In genomic region chr17:1532836-1533602, GRCh38 we compare ENCODE assay signal across 8 cellular contexts. TPM values are rescaled to one million over a fixed set of nuclear protein-coding genes. Genes with fewer than 3 reads are reported as not detected.
DNase-seq lines count a peak whose midpoint lies in the region; ATAC-seq, FAIRE-seq and TF ChIP-seq lines count a peak whose summit lies in the region.

No MANE protein-coding gene starts in this region.

- ATAC-seq in HG02571 (IDR thresholded peaks at IDR 0.05; ENCODE audit: unreplicated experiment), result no peak

- TF ChIP-seq CTCF in keratinocyte (optimal IDR thresholded peaks at IDR 0.05 in 1 of 3, IDR thresholded peaks at IDR 0.05 in 1 of 3, conservative IDR thresholded peaks at IDR 0.05 in 1 of 3; ENCODE audit: extremely low read depth in 1 of 3, insufficient read depth in 2 of 3, low read length in 3 of 3) (peak in 2 of 3 experiments; percentile 27 to 43), colonic mucosa (IDR thresholded peaks at IDR 0.05) (no peak)

- intact Hi-C loops in colonic mucosa (cut with DNase I), result no loop called here

- no peaks in the 10 kb centered on the region for H3K27me3 ChIP-seq in keratinocyte (ENCODE audit: control insufficient read depth, extremely low read depth, insufficient read depth, low read length)
- no peaks in the 10 kb centered on the region for H3K27me3 ChIP-seq in colonic mucosa

- H3K79me2 ChIP-seq in keratinocyte (ENCODE audit: control insufficient read depth, insufficient read depth, low read length), result no peaks in the 10 kb centered on the region

- no peaks in the 10 kb centered on the region for H3K9me1 ChIP-seq in keratinocyte (ENCODE audit: control insufficient read depth, extremely low read depth, insufficient read depth, low read length)

- no peak overlapping the region for H3K9ac ChIP-seq in keratinocyte (ENCODE audit: control insufficient read depth, extremely low read depth, insufficient read depth, low read length)
- no peak overlapping the region for H3K9ac ChIP-seq in colonic mucosa (ENCODE audit: low read depth in 2 of 2, low read length in 2 of 2)

- dilution Hi-C loops in keratinocyte (cut with MboI; ENCODE audit: extremely low pct_ligation_motif_present, low sequenced_read_pairs), result no loop called here

- H3K36me3 ChIP-seq in keratinocyte (ENCODE audit: control insufficient read depth in 2 of 2, extremely low read depth in 1 of 2, insufficient read depth in 2 of 2, low read length in 2 of 2) (peaks cover 43 to 48% of the 10 kb centered on the region in 2 experiments), colonic mucosa (no peaks in the 10 kb centered on the region)

- no peak overlapping the region for H3K4me3 ChIP-seq in keratinocyte (ENCODE audit: control insufficient read depth in 2 of 3, extremely low read depth in 1 of 3, insufficient read depth in 2 of 3, low read depth in 1 of 3, low read length in 3 of 3)
- H3K4me3 ChIP-seq in colonic mucosa, result no peak overlapping the region

- no peak overlapping the region for H2AFZ ChIP-seq in keratinocyte (ENCODE audit: control insufficient read depth, low read length)

- peak; percentile 19 for DNase-seq in G401 (ENCODE audit: low spot score)
- DNase-seq in NOMO-1 treated with dmso at 0.1 percent for 144 hours (lab: John Stamatoyannopoulos, UW; ENCODE audit: unreplicated experiment), result peak; percentile 53
- DNase-seq in activated naive CD4-positive, alpha-beta T cell treated with Interleukin-2 at 50 U/mL for 16 hours, result peak; percentile 37
- DNase-seq in keratinocyte (ENCODE audit: low read depth, low spot score), result no peak
- no peak for DNase-seq in NCI-H345 treated with DMSO at 0.1 percent for 48 hours (lab: John Stamatoyannopoulos, UW; ENCODE audit: unreplicated experiment)
- no peak for DNase-seq in AG20443 (ENCODE audit: low spot score)
- no peak for DNase-seq in colonic mucosa

- no peaks in the 10 kb centered on the region for H3K9me3 ChIP-seq in keratinocyte (ENCODE audit: control insufficient read depth, low read depth, low read length)
- no peaks in the 10 kb centered on the region for H3K9me3 ChIP-seq in colonic mucosa

- in situ Hi-C loops in G401 (cut with HindIII; ENCODE audit: low sequenced_read_pairs), result no loop called here

- H3K4me1 ChIP-seq in keratinocyte (ENCODE audit: control insufficient read depth, extremely low read depth, insufficient read depth, low read length) (peaks cover 6% of the 10 kb centered on the region), colonic mucosa (no peaks in the 10 kb centered on the region)

- H4K20me1 ChIP-seq in keratinocyte (ENCODE audit: control insufficient read depth, extremely low read depth, insufficient read depth, low read length), result peaks cover 2% of the 10 kb centered on the region

- no peak for FAIRE-seq in keratinocyte (lab: Jason Lieb, UNC)

- no peak overlapping the region for H3K4me2 ChIP-seq in keratinocyte (ENCODE audit: control insufficient read depth, extremely low read depth, insufficient read depth, low read depth, low read length)

- H3K27ac ChIP-seq in keratinocyte (ENCODE audit: control insufficient read depth, insufficient read depth, low read length) (no peak overlapping the region), colonic mucosa (no peak overlapping the region)

RNA-seq across cellular contexts. Expression of gene INPP5K, which starts 16.6 kb away (rescaled TPM):
- 13.6 and 16.4 TPM in 2 replicates for total RNA-seq in G401 (2014; rRNA removed; shearing (Covaris generic))
- 19.9 to 28.0 TPM (median 23.0 TPM) in 3 replicates for polyA plus RNA-seq in keratinocyte
- 14.3 TPM for polyA plus RNA-seq in keratinocyte (2011; ENCODE audit: low read depth)
- polyA plus RNA-seq in keratinocyte (2011; cell fraction: cytosol; rRNA removed), result 22.1 and 29.6 TPM in 2 replicates
- polyA plus RNA-seq in keratinocyte (2011; cell fraction: nucleus; rRNA removed), result 24.1 and 25.9 TPM in 2 replicates
- 16.0 and 33.2 TPM in 2 replicates for polyA plus RNA-seq in keratinocyte (2012; ENCODE audit: low replicate concordance)
- 28.6 to 53.5 TPM (median 41.6 TPM) in 3 replicates for polyA minus RNA-seq in keratinocyte
- polyA minus RNA-seq in keratinocyte (2011; cell fraction: cytosol; rRNA and poly(A)+ RNA removed), result 35.7 TPM
- polyA minus RNA-seq in keratinocyte (2011; cell fraction: nucleus; rRNA and poly(A)+ RNA removed), result 24.8 and 28.7 TPM in 2 replicates
- total RNA-seq in colonic mucosa, result 10 to 100 TPM; 27.6 to 35.5 TPM

RNA-seq across cellular contexts. Expression of gene PITPNA, which starts 29.6 kb away (rescaled TPM):
- 42.1 and 95.3 TPM in 2 replicates for total RNA-seq in G401 (2014; rRNA removed; shearing (Covaris generic))
- 45.2 to 80.0 TPM (median 76.5 TPM) in 3 replicates for polyA plus RNA-seq in keratinocyte
- 94.0 TPM for polyA plus RNA-seq in keratinocyte (2011; ENCODE audit: low read depth)
- 71.2 and 85.2 TPM in 2 replicates for polyA plus RNA-seq in keratinocyte (2011; cell fraction: cytosol; rRNA removed)
- polyA plus RNA-seq in keratinocyte (2011; cell fraction: nucleus; rRNA removed), result 77.1 and 79.8 TPM in 2 replicates
- polyA plus RNA-seq in keratinocyte (2012; ENCODE audit: low replicate concordance), result 39.7 and 78.7 TPM in 2 replicates
- polyA minus RNA-seq in keratinocyte, result 40.8 to 46.0 TPM (median 41.8 TPM) in 3 replicates
- polyA minus RNA-seq in keratinocyte (2011; cell fraction: cytosol; rRNA and poly(A)+ RNA removed), result 38.2 TPM
- polyA minus RNA-seq in keratinocyte (2011; cell fraction: nucleus; rRNA and poly(A)+ RNA removed), result 11.8 and 27.9 TPM in 2 replicates
- 10 to 100 TPM; 77.8 to 83.2 TPM for total RNA-seq in colonic mucosa

RNA-seq across cellular contexts. Expression of gene MYO1C, which starts 40.5 kb away (rescaled TPM):
- 85.0 and 94.1 TPM in 2 replicates for total RNA-seq in G401 (2014; rRNA removed; shearing (Covaris generic))
- polyA plus RNA-seq in keratinocyte, result 101 to 124 TPM (median 117 TPM) in 3 replicates
- 50.1 TPM for polyA plus RNA-seq in keratinocyte (2011; ENCODE audit: low read depth)
- 66.0 and 114 TPM in 2 replicates for polyA plus RNA-seq in keratinocyte (2011; cell fraction: cytosol; rRNA removed)
- 169 and 194 TPM in 2 replicates for polyA plus RNA-seq in keratinocyte (2011; cell fraction: nucleus; rRNA removed)
- 45.2 and 141 TPM in 2 replicates for polyA plus RNA-seq in keratinocyte (2012; ENCODE audit: low replicate concordance)
- 277 to 483 TPM (median 317 TPM) in 3 replicates for polyA minus RNA-seq in keratinocyte
- 181 TPM for polyA minus RNA-seq in keratinocyte (2011; cell fraction: cytosol; rRNA and poly(A)+ RNA removed)
- 114 and 148 TPM in 2 replicates for polyA minus RNA-seq in keratinocyte (2011; cell fraction: nucleus; rRNA and poly(A)+ RNA removed)
- 100 to 1,000 TPM; 280 to 315 TPM for total RNA-seq in colonic mucosa

Comparison
In these comparisons a context has a peak if more than half of its experiments do, and no peak if none do; other contexts are left out.
1. DNase-seq: peak in G401 (single experiment), NOMO-1 treated with dmso at 0.1 percent for 144 hours (single experiment) and activated naive CD4-positive, alpha-beta T cell treated with Interleukin-2 at 50 U/mL for 16 hours (single experiment); none in keratinocyte (single experiment), NCI-H345 treated with DMSO at 0.1 percent for 48 hours (single experiment), AG20443 (single experiment) and colonic mucosa (single experiment).